In genomic region chr17:45317113-45317820, GRCh38 we compare ENCODE assay signal across 8 cellular contexts. TPM values are rescaled to one million over a fixed set of nuclear protein-coding genes. Genes with fewer than 3 reads are reported as not detected.
DNase-seq lines count a peak whose midpoint lies in the region; ATAC-seq and TF ChIP-seq lines count a peak whose summit lies in the region.

No MANE protein-coding gene starts in this region.

- H3K36me3 ChIP-seq in left lung = no peaks in the 10 kb centered on the region

- peak overlapping the region; percentile 93 for H3K4me3 Mint-ChIP-seq in dendritic cell treated with granulocyte-macrophage colony-stimulating factor and Interleukin-4, amounts not matched to agents 40 ng/mL and 50 ng/mL, for 4 days

- peaks cover 5% of the 10 kb centered on the region for H3K27me3 Mint-ChIP-seq in dendritic cell treated with granulocyte-macrophage colony-stimulating factor and Interleukin-4, amounts not matched to agents 40 ng/mL and 50 ng/mL, for 4 days

- DNase-seq in CD1c-positive myeloid dendritic cell (ENCODE audit: extremely low spot score) (peak; percentile 100), NCI-H748 (lab: John Stamatoyannopoulos, UW; ENCODE audit: unreplicated experiment) (peak; percentile 100), left lung (peak; percentile 100)
- peak; percentile 98 to 100 for DNase-seq in activated CD4-positive, alpha-beta T cell treated with anti-CD3 and anti-CD28 coated beads, Interleukin-2, amount 50 U/mL, for 24 hours (ENCODE audit: low read depth in 1 of 2, low spot score in 1 of 2)
- peak; percentile 100 for DNase-seq in stimulated activated CD4-positive, alpha-beta T cell treated with anti-CD3 and anti-CD28 coated beads, Interleukin-2, amount 100 ng/mL, for 4 hours (ENCODE audit: low read depth)

- H3K27ac ChIP-seq in left lung = peak overlapping the region; percentile 92 to 96

- intact Hi-C loops in dendritic cell treated with granulocyte-macrophage colony-stimulating factor and Interleukin-4, amounts not matched to agents 40 ng/mL and 50 ng/mL, for 4 days (cut with micrococcal nuclease) = loop anchor here (1.0 to 5.0 kb wide), 4 partner anchors 36 to 90 kb away; no protein-coding TSS in a partner anchor
- intact Hi-C loops in left lung (cut with DNase I) = no loop called here

- no peaks in the 10 kb centered on the region for H3K27me3 ChIP-seq in left lung

- H3K4me1 Mint-ChIP-seq in dendritic cell treated with granulocyte-macrophage colony-stimulating factor and Interleukin-4, amounts not matched to agents 40 ng/mL and 50 ng/mL, for 4 days (ENCODE audit: low read depth) = peaks cover 81% of the 10 kb centered on the region

- H3K4me3 ChIP-seq in left lung = peak overlapping the region; percentile 77 to 80

- no peak for TF ChIP-seq CTCF in left lung (IDR thresholded peaks at IDR 0.05)

- H3K9me3 ChIP-seq in left lung = no peaks in the 10 kb centered on the region

- peaks cover 41% of the 10 kb centered on the region for H3K36me3 Mint-ChIP-seq in dendritic cell treated with granulocyte-macrophage colony-stimulating factor and Interleukin-4, amounts not matched to agents 40 ng/mL and 50 ng/mL, for 4 days (ENCODE audit: low read depth)

- no peaks in the 10 kb centered on the region for H3K9me3 Mint-ChIP-seq in dendritic cell treated with granulocyte-macrophage colony-stimulating factor and Interleukin-4, amounts not matched to agents 40 ng/mL and 50 ng/mL, for 4 days

- peaks cover 34 to 80% of the 10 kb centered on the region in 2 donors for H3K4me1 ChIP-seq in left lung

- peak overlapping the region; percentile 96 for H3K27ac Mint-ChIP-seq in dendritic cell treated with granulocyte-macrophage colony-stimulating factor and Interleukin-4, amounts not matched to agents 40 ng/mL and 50 ng/mL, for 4 days

- ATAC-seq in GM19395 (IDR thresholded peaks at IDR 0.05; ENCODE audit: unreplicated experiment) (peak; percentile 71), HG03558 (IDR thresholded peaks at IDR 0.05; ENCODE audit: extremely low read depth, unreplicated experiment) (peak; percentile 43), left lung (peak; percentile 89)

RNA-seq across cellular contexts. Expression of gene MAP3K14, which starts 0.4 kb away (rescaled TPM):
- 10 to 100 TPM; 11.3 to 13.1 TPM for total RNA-seq in left lung

RNA-seq across cellular contexts. Expression of gene SPATA32, which starts 55.4 kb away (rescaled TPM):
- not detected for total RNA-seq in left lung

Comparison
In these comparisons a context has a peak if more than half of its experiments do, and no peak if none do; other contexts are left out.
1. Peak in every context shown above with its lines: DNase-seq, ATAC-seq, H3K4me3 ChIP-seq and H3K27ac ChIP-seq.